Comparison of ENCODE assay signal across 20 cellular contexts in genomic region chr1:9273177-9273576, GRCh38. TPM values are rescaled to one million over a fixed set of nuclear protein-coding genes. Genes with fewer than 3 reads are reported as not detected.
DNase-seq lines count a peak whose midpoint lies in the region; ATAC-seq, FAIRE-seq and TF ChIP-seq lines count a peak whose summit lies in the region.
"Had no signal": no experiment of that assay in that cellular context is flagged by ENCODE, and none has a peak within 500 bp of the region (broad histone marks: within the 10 kb centered on the region; RNA-seq: fewer than 3 reads in every experiment).

No MANE protein-coding gene starts in this region.

- H3K27me3 ChIP-seq in K562 (ENCODE audit: control insufficient read depth in 2 of 2, insufficient read depth in 2 of 2, low read length in 2 of 2) (peaks cover 54 to 71% of the 10 kb centered on the region in 2 experiments), osteoblast (ENCODE audit: insufficient read depth, low read length) (no peaks in the 10 kb centered on the region)

- no peaks in the 10 kb centered on the region for H3K9me1 ChIP-seq in K562 (ENCODE audit: control insufficient read depth, insufficient read depth, low read length)

- no peaks in the 10 kb centered on the region for H3K79me2 ChIP-seq in K562 (ENCODE audit: control insufficient read depth, insufficient read depth, low read length)
- no peaks in the 10 kb centered on the region for H3K79me2 ChIP-seq in osteoblast (ENCODE audit: insufficient read depth, low read length)
- H3K79me2 ChIP-seq in OCI-LY7 (ENCODE audit: insufficient read depth, low read depth, low read length) = no peaks in the 10 kb centered on the region

- in situ Hi-C loops in K562 (cut with MboI) = no loop called here

- FAIRE-seq in K562 (lab: Jason Lieb, UNC) = no peak
- FAIRE-seq: A549, G401.6 had no signal

- no peaks in the 10 kb centered on the region for H3K9me3 Mint-ChIP-seq in HFFc6
- H3K9me3 Mint-ChIP-seq: CD4-positive, alpha-beta T cell had no signal

- no peak for TF ChIP-seq EP300 in K562 (IDR thresholded peaks at IDR 0.05; ENCODE audit: low read length)

- H3K9me3 ChIP-seq in K562 (replicated peaks; ENCODE audit: control insufficient read depth, insufficient read depth, low read depth, low read length) (no peaks in the 10 kb centered on the region), osteoblast (ENCODE audit: low read depth, low read length) (no peaks in the 10 kb centered on the region), OCI-LY7 (ENCODE audit: low read length) (no peaks in the 10 kb centered on the region)
- H3K9me3 ChIP-seq: A549, Caco-2, SJCRH30 had no signal

- peaks cover 26% of the 10 kb centered on the region for H3K4me1 Mint-ChIP-seq in HFFc6 (ENCODE audit: low read depth)

- H3K27me3 Mint-ChIP-seq in HFFc6 (ENCODE audit: insufficient read depth) = no peaks in the 10 kb centered on the region; the same call in 1 of the 2 replicates
- H3K27me3 Mint-ChIP-seq: CD4-positive, alpha-beta T cell had no signal

- intact Hi-C loops in K562 (cut with micrococcal nuclease) (no loop called here), OCI-LY7 (cut with micrococcal nuclease; ENCODE audit: unreplicated experiment) (no loop called here)

- DNase-seq in HFFc6 (no peak), K562 (ENCODE audit: extremely low read depth in 1 of 4, low spot score in 3 of 4) (no peak), left lobe of liver (ENCODE audit: low spot score) (no peak), osteoblast (ENCODE audit: insufficient read length, low spot score, missing footprints) (peak; percentile 58), OCI-LY7 (ENCODE audit: low spot score) (no peak), NCI-H1105 treated with DMSO at 0.1 percent for 48 hours (lab: John Stamatoyannopoulos, UW) (no peak)
- DNase-seq in activated CD4-positive, alpha-beta T cell treated with anti-CD3 and anti-CD28 coated beads, Interleukin-2, amount 50 U/mL, for 48 hours = no peak
- DNase-seq: Caco-2; CD4-positive, alpha-beta T cell; HCEC 1CT; NCI-H1417; NCI-H187; NCI-H2227 treated with DMSO at 0.1 percent for 48 hours; NCI-H510A treated with DMSO at 0.1 percent for 48 hours; NCI-H774; SJCRH30 had no signal

- H3K27ac Mint-ChIP-seq in HFFc6 = no peak overlapping the region
- H3K27ac Mint-ChIP-seq: CD4-positive, alpha-beta T cell had no signal

- BruUV-seq in K562 (replicated peaks; lab: Mats Ljungman, UMichigan) (no TSS peak), OCI-LY7 (replicated peaks; lab: Mats Ljungman, UMichigan) (no TSS peak)

- peak; percentile 40; the same call in 2 of the 3 replicates for ATAC-seq in K562
- ATAC-seq in left lobe of liver = peak; percentile 8
- no peak for ATAC-seq in HG03521 (IDR thresholded peaks at IDR 0.05; ENCODE audit: unreplicated experiment)
- ATAC-seq: A549 had no signal

- H3K27ac ChIP-seq in K562 (ENCODE audit: extremely low read depth, low read depth, low read length) (no peak overlapping the region), osteoblast (ENCODE audit: low read depth, low read length) (no peak overlapping the region), OCI-LY7 (ENCODE audit: low read depth, low read length, poor library complexity, severe bottlenecking) (no peak overlapping the region)
- H3K27ac ChIP-seq: A549, KMS-11, SJCRH30 had no signal

- H2AFZ ChIP-seq in K562 (ENCODE audit: low read depth, low read length) = no peak overlapping the region
- H2AFZ ChIP-seq in osteoblast (ENCODE audit: low read length) = no peak overlapping the region
- no peak overlapping the region for H2AFZ ChIP-seq in OCI-LY7 (ENCODE audit: low read length)

- H3K4me3 Mint-ChIP-seq in HFFc6 = no peak overlapping the region
- H3K4me3 Mint-ChIP-seq: CD4-positive, alpha-beta T cell had no signal

- CTCF ChIA-PET in K562 (lab: Yijun Ruan, JAX; ENCODE audit: low intra/inter-chr PET ratio) (no interaction called here), OCI-LY7 (lab: Charles Lee; ENCODE audit: unreplicated experiment) (no interaction called here)

- H3K36me3 ChIP-seq in K562 (ENCODE audit: control insufficient read depth, insufficient read depth, low read length) (no peaks in the 10 kb centered on the region), osteoblast (ENCODE audit: insufficient read depth, low read length) (peaks cover 4% of the 10 kb centered on the region), OCI-LY7 (ENCODE audit: insufficient read depth, low read length) (no peaks in the 10 kb centered on the region)
- H3K36me3 ChIP-seq: SJCRH30 had no signal

- TF ChIP-seq POLR2A in K562 (conservative IDR thresholded peaks at IDR 0.05) = no peak

- POLR2A ChIA-PET in K562 (lab: Yijun Ruan, JAX) (interaction anchor here (0.6 kb wide), 2 partner anchors 104 to 1116 kb away, joined by 3 to 4 read pairs; no protein-coding TSS in a partner anchor), OCI-LY7 (lab: Charles Lee) (no interaction called here)

- H4K20me1 ChIP-seq in K562 (replicated peaks; ENCODE audit: control insufficient read depth, insufficient read depth, low read length) (peaks cover 35% of the 10 kb centered on the region), osteoblast (ENCODE audit: insufficient read depth, low read length) (no peaks in the 10 kb centered on the region), OCI-LY7 (ENCODE audit: insufficient read depth, low read length) (no peaks in the 10 kb centered on the region)

- H3K4me2 ChIP-seq in K562 (ENCODE audit: insufficient read depth, low read length) = no peak overlapping the region
- no peak overlapping the region for H3K4me2 ChIP-seq in osteoblast (ENCODE audit: insufficient read depth, low read length)
- H3K4me2 ChIP-seq in OCI-LY7 (ENCODE audit: low read length) = no peak overlapping the region
- H3K4me2 ChIP-seq: A549, KMS-11 had no signal

- TF ChIP-seq CTCF in HFFc6 (IDR thresholded peaks at IDR 0.05) (peak; percentile 24; the same call in 1 of the 2 replicates), K562 (IDR thresholded peaks at IDR 0.05 in 2 of 3, conservative IDR thresholded peaks at IDR 0.05 in 1 of 3; ENCODE audit: insufficient read depth in 2 of 3, low read depth in 1 of 3, low read length in 3 of 3) (peak; percentile 20 to 42 (median 21); a peak in 4 of 6 replicates), osteoblast (IDR thresholded peaks at IDR 0.05; ENCODE audit: extremely low read depth, low read depth, low read length) (no peak), OCI-LY7 (conservative IDR thresholded peaks at IDR 0.05; ENCODE audit: low read length) (no peak)

- TF ChIP-seq RAD21 in K562 (CRISPR knock-in tag; conservative IDR thresholded peaks at IDR 0.05 in 1 of 2, IDR thresholded peaks at IDR 0.05 in 1 of 2) = no peak

- WGBS in K562 (ENCODE audit: insufficient coverage, low coverage, missing lambda C conversion rate) = 3% methylated on average over 11 of the region's 11 CpGs

- H3K4me1 ChIP-seq in K562 (replicated peaks in 1 of 2; ENCODE audit: control insufficient read depth in 2 of 2, insufficient read depth in 2 of 2, low read length in 2 of 2) = peaks cover 4 to 10% of the 10 kb centered on the region in 2 experiments; a peak in 3 of 5 replicates
- H3K4me1 ChIP-seq in osteoblast (ENCODE audit: insufficient read depth, low read length) = peaks cover 13% of the 10 kb centered on the region
- peaks cover 6% of the 10 kb centered on the region for H3K4me1 ChIP-seq in OCI-LY7 (ENCODE audit: insufficient read depth, low read length, poor library complexity, severe bottlenecking)
- H3K4me1 ChIP-seq: Caco-2 had no signal

- no peaks in the 10 kb centered on the region; the same call in 1 of the 2 replicates for H3K36me3 Mint-ChIP-seq in HFFc6 (ENCODE audit: low read depth)

- H3K9ac ChIP-seq in K562 (ENCODE audit: insufficient read depth in 1 of 2, low read depth in 2 of 2, low read length in 2 of 2) = no peak overlapping the region; a peak in 1 of 4 replicates
- H3K9ac ChIP-seq: KMS-11 had no signal

- H3K4me3 ChIP-seq in K562 (no peak overlapping the region), osteoblast (ENCODE audit: insufficient read depth, low read length) (no peak overlapping the region), OCI-LY7 (ENCODE audit: low read depth, low read length, poor library complexity, severe bottlenecking) (no peak overlapping the region)
- H3K4me3 ChIP-seq: A549, SJCRH30 had no signal

- no peaks in the 10 kb centered on the region for H3K9me2 ChIP-seq in OCI-LY7 (ENCODE audit: insufficient read depth, low read length)

RNA-seq across cellular contexts. Expression of gene SPSB1, which starts 19.5 kb away (rescaled TPM):
- total RNA-seq in HFFc6 (2021; fragmentation: NEBNext Ultra II Directional; extraction: Animal tissue kit (Norgen Biotek cat#: 25700)) = 10 to 100 TPM in 1 of 6 experiments, 1 to 10 TPM in 5; 5.9 to 10.4 (median 8.6) TPM
- not detected in 2 replicates for total RNA-seq in K562 (2011; cell fraction: chromatin; rRNA removed; ENCODE audit: low replicate concordance)
- 0.33 TPM in 1 of 2 replicates, not detected in the other for total RNA-seq in K562 (2011; cell fraction: nucleolus; rRNA removed)
- total RNA-seq in K562 (2011; cell fraction: nucleoplasm; rRNA removed) = not detected in 2 replicates
- total RNA-seq in K562 (2014; rRNA removed) (0.08 TPM in 1 of 2 replicates, not detected in the other), K562 (2014; rRNA removed; fragmentation: Illumina TruSeq; extraction: Trizol) (not detected in 2 replicates), K562 (2015; rRNA removed; fragmentation: Illumina TruSeq; extraction: Trizol) (0.08 TPM in 1 of 2 replicates, not detected in the other), K562 (2021) (0.22 and 0.35 TPM in 2 replicates), left lobe of liver (6.2 TPM), osteoblast (14.7 and 23.2 TPM in 2 replicates), OCI-LY7 (2022) (1.1 and 1.2 TPM in 2 replicates)
- polyA plus RNA-seq in K562 (2011; rRNA removed) (0.09 and 0.14 TPM in 2 replicates), K562 (2014; fragmentation: Illumina TruSeq; extraction: Trizol) (0.22 TPM in 1 of 2 replicates, not detected in the other), K562 (2014; fragmentation: Nextera tagmentation; extraction: Ambion mirVana) (under 1 TPM in 1 of 2 experiments, not detected in 1; 0.06 TPM), K562 (2014; rRNA removed) (0.65 TPM in 1 of 2 replicates, not detected in the other)
- 0.04 and 0.15 TPM in 2 replicates for polyA plus RNA-seq in K562 (2011; cell fraction: cytosol; rRNA removed)
- 0.17 TPM in 1 of 2 replicates, not detected in the other for polyA plus RNA-seq in K562 (2011; cell fraction: nucleus; rRNA removed)
- 0.09 and 0.10 TPM in 2 replicates for polyA plus RNA-seq in K562 (2012)
- polyA minus RNA-seq in K562 (2011; rRNA and poly(A)+ RNA removed) = 0.12 TPM in 1 of 2 replicates, not detected in the other
- polyA minus RNA-seq in K562 (2011; cell fraction: cytosol; rRNA and poly(A)+ RNA removed) = 0.55 TPM in 1 of 2 replicates, not detected in the other
- polyA minus RNA-seq in K562 (2011; cell fraction: nucleus; rRNA and poly(A)+ RNA removed) = 0.11 TPM in 1 of 2 replicates, not detected in the other
- 14.0 and 17.9 TPM in 2 replicates for total RNA-seq in OCI-LY7 (2014; rRNA removed; shearing (Covaris generic))

RNA-seq across cellular contexts. Expression of gene H6PD, which starts 38.6 kb away (rescaled TPM):
- total RNA-seq in HFFc6 (2021; fragmentation: NEBNext Ultra II Directional; extraction: Animal tissue kit (Norgen Biotek cat#: 25700)) = 10 to 100 TPM; 14.6 to 19.6 (median 16.1) TPM
- 1.6 and 4.4 TPM in 2 replicates for total RNA-seq in K562 (2011; cell fraction: chromatin; rRNA removed; ENCODE audit: low replicate concordance)
- 3.2 and 3.8 TPM in 2 replicates for total RNA-seq in K562 (2011; cell fraction: nucleolus; rRNA removed)
- total RNA-seq in K562 (2011; cell fraction: nucleoplasm; rRNA removed) = 3.3 and 3.5 TPM in 2 replicates
- total RNA-seq in K562 (2014; rRNA removed) = 1.0 and 1.5 TPM in 2 replicates
- 0.84 and 1.2 TPM in 2 replicates for total RNA-seq in K562 (2014; rRNA removed; fragmentation: Illumina TruSeq; extraction: Trizol)
- 1.5 and 1.7 TPM in 2 replicates for total RNA-seq in K562 (2015; rRNA removed; fragmentation: Illumina TruSeq; extraction: Trizol)
- total RNA-seq in K562 (2021) = 1.8 and 2.5 TPM in 2 replicates
- 0.82 and 1.9 TPM in 2 replicates for polyA plus RNA-seq in K562 (2011; rRNA removed)
- 1.4 and 1.8 TPM in 2 replicates for polyA plus RNA-seq in K562 (2011; cell fraction: cytosol; rRNA removed)
- 1.7 and 1.8 TPM in 2 replicates for polyA plus RNA-seq in K562 (2011; cell fraction: nucleus; rRNA removed)
- 1.5 and 6.3 TPM in 2 replicates for polyA plus RNA-seq in K562 (2012)
- polyA plus RNA-seq in K562 (2014; fragmentation: Illumina TruSeq; extraction: Trizol) = 0.95 and 1.1 TPM in 2 replicates
- polyA plus RNA-seq in K562 (2014; fragmentation: Nextera tagmentation; extraction: Ambion mirVana) = under 1 TPM; 0.04 to 0.08 TPM
- polyA plus RNA-seq in K562 (2014; rRNA removed) = 1.1 and 1.2 TPM in 2 replicates
- polyA minus RNA-seq in K562 (2011; rRNA and poly(A)+ RNA removed) = 0.95 and 1.0 TPM in 2 replicates
- polyA minus RNA-seq in K562 (2011; cell fraction: cytosol; rRNA and poly(A)+ RNA removed) = 1.7 and 2.8 TPM in 2 replicates
- 0.81 and 1.00 TPM in 2 replicates for polyA minus RNA-seq in K562 (2011; cell fraction: nucleus; rRNA and poly(A)+ RNA removed)
- 116 TPM for total RNA-seq in left lobe of liver
- total RNA-seq in osteoblast = 45.1 and 51.4 TPM in 2 replicates
- total RNA-seq in OCI-LY7 (2014; rRNA removed; shearing (Covaris generic)) = 8.2 and 8.5 TPM in 2 replicates
- 22.1 TPM in 2 replicates for total RNA-seq in OCI-LY7 (2022)

Comparison
In these comparisons a context has a peak if more than half of its experiments do, and no peak if none do; other contexts are left out.
1. CTCF ChIP-seq: peak in HFFc6 (single experiment) and K562 (3 of 3); none in osteoblast (single experiment) and OCI-LY7 (single experiment).